21 cellular contexts compared by ENCODE assay signal in genomic region chr7:66187894-66188293, GRCh38. TPM values are rescaled to one million over a fixed set of nuclear protein-coding genes. Genes with fewer than 3 reads are reported as not detected.
DNase-seq lines count a peak whose midpoint lies in the region; ATAC-seq and TF ChIP-seq lines count a peak whose summit lies in the region.
"Had no signal": no experiment of that assay in that cellular context is flagged by ENCODE, and none has a peak within 500 bp of the region (broad histone marks: within the 10 kb centered on the region; RNA-seq: fewer than 3 reads in every experiment).

No MANE protein-coding gene starts in this region.

- H3K9me3 ChIP-seq in SK-N-SH (no peaks in the 10 kb centered on the region), osteoblast (ENCODE audit: low read depth, low read length) (no peaks in the 10 kb centered on the region)

- intact Hi-C loops in Right ventricle myocardium superior (cut with DNase I), result no loop called here

- WGBS in SK-N-SH (ENCODE audit: low lambda C conversion rate), result 6% methylated on average over 1 of the region's 1 CpG

- H4K20me1 ChIP-seq in SK-N-SH (ENCODE audit: insufficient read depth) (no peaks in the 10 kb centered on the region), osteoblast (ENCODE audit: insufficient read depth, low read length) (no peaks in the 10 kb centered on the region)

- POLR2A ChIA-PET in SK-N-SH (lab: Yijun Ruan, JAX), result no interaction called here

- H3K27ac ChIP-seq in SK-N-SH (ENCODE audit: low read depth in 2 of 2, low read length in 1 of 2), result no peak overlapping the region
- no peak overlapping the region for H3K27ac ChIP-seq in osteoblast (ENCODE audit: low read depth, low read length)
- H3K27ac ChIP-seq: 22Rv1, neural progenitor cell had no signal

- H3K4me1 ChIP-seq in SK-N-SH (ENCODE audit: control insufficient read depth in 1 of 2, insufficient read depth in 2 of 2, low read depth in 1 of 2, low read length in 1 of 2) (peaks cover 0 to 7% of the 10 kb centered on the region in 2 experiments; a peak in 1 of 4 replicates), osteoblast (ENCODE audit: insufficient read depth, low read length) (peaks cover 12% of the 10 kb centered on the region)
- H3K4me1 ChIP-seq: esophagus muscularis mucosa, neural progenitor cell had no signal

- H3K4me3 ChIP-seq in SK-N-SH (ENCODE audit: low read depth in 2 of 2, low read length in 1 of 2) (no peak overlapping the region), osteoblast (ENCODE audit: insufficient read depth, low read length) (no peak overlapping the region)
- H3K4me3 ChIP-seq: esophagus muscularis mucosa, neural progenitor cell, skin epidermis had no signal

- H3F3A ChIP-seq in SK-N-SH (replicated peaks; ENCODE audit: insufficient read depth), result no peaks in the 10 kb centered on the region

- CTCF ChIA-PET in SK-N-SH (lab: Yijun Ruan, JAX), result interaction anchor here (1.4 kb wide), 1 partner anchor 10 kb away, joined by 4 read pairs; no protein-coding TSS in a partner anchor

- H3K4me2 ChIP-seq in SK-N-SH (no peak overlapping the region), osteoblast (ENCODE audit: insufficient read depth, low read length) (no peak overlapping the region)
- H3K4me2 ChIP-seq: neural progenitor cell had no signal

- no peak overlapping the region for H3K9ac ChIP-seq in SK-N-SH
- H3K9ac ChIP-seq: neural progenitor cell had no signal

- no peak overlapping the region for H2AFZ ChIP-seq in SK-N-SH (ENCODE audit: low read depth)
- H2AFZ ChIP-seq in osteoblast (ENCODE audit: low read length), result peak overlapping the region; percentile 35
- H2AFZ ChIP-seq: neural progenitor cell had no signal

- TF ChIP-seq EP300 in SK-N-SH (IDR thresholded peaks at IDR 0.05; ENCODE audit: borderline replicate concordance in 1 of 2, low read depth in 1 of 2, low read length in 1 of 2), result no peak

- H3K9me2 ChIP-seq in SK-N-SH, result no peaks in the 10 kb centered on the region

- DNase-seq in SK-N-SH (no peak), Right ventricle myocardium superior (peak; percentile 59), osteoblast (ENCODE audit: insufficient read length, low spot score, missing footprints) (peak; percentile 75), occipital lobe (lab: John Stamatoyannopoulos, UW) (no peak), CD1c-positive myeloid dendritic cell (ENCODE audit: extremely low spot score) (no peak)
- DNase-seq in activated effector memory CD4-positive, alpha-beta T cell treated with Interleukin-2 at 50 U/mL for 16 hours, result no peak
- DNase-seq: activated CD4-positive, alpha-beta T cell treated with anti-CD3 and anti-CD28 coated beads, Interleukin-2, amount 10 ng/mL, durations not matched to agents 24 days and 14 days; activated naive CD8-positive, alpha-beta T cell treated with anti-CD3 and anti-CD28 coated beads, Interleukin-2, amount 50 U/mL, for 24 hours; activated T-cell treated with anti-CD3 and anti-CD28 coated beads, Interleukin-2, amount 50 U/mL, for 1 hour; CD8-positive, alpha-beta memory T cell; Karpas-422; mesendoderm; NCI-H1417; stimulated activated naive CD8-positive, alpha-beta T cell treated with anti-CD3 and anti-CD28 coated beads, Interleukin-15, Interleukin-2, amounts not matched to agents 100 U/mL and 50 U/mL, for 24 hours; T1000 had no signal

- TF ChIP-seq RAD21 in SK-N-SH (IDR thresholded peaks at IDR 0.05; ENCODE audit: low read length), result no peak

- H3K27me3 ChIP-seq in SK-N-SH (ENCODE audit: insufficient read depth), result no peaks in the 10 kb centered on the region
- H3K27me3 ChIP-seq in osteoblast (ENCODE audit: insufficient read depth, low read length), result no peaks in the 10 kb centered on the region
- H3K27me3 ChIP-seq: esophagus muscularis mucosa, neural progenitor cell had no signal

- no peak for TF ChIP-seq CTCF in SK-N-SH (IDR thresholded peaks at IDR 0.05)
- TF ChIP-seq CTCF in osteoblast (IDR thresholded peaks at IDR 0.05; ENCODE audit: extremely low read depth, low read depth, low read length), result no peak

- ATAC-seq in SK-N-SH treated with all-trans-retinoic acid at 6 μM for 48 hours (peak; percentile 67), Right ventricle myocardium superior (ENCODE audit: poor library complexity) (peak; percentile 70), GM18519 (IDR thresholded peaks at IDR 0.05; ENCODE audit: low FRiP score, unreplicated experiment) (no peak)
- ATAC-seq: activated naive CD8-positive, alpha-beta T cell treated with anti-CD3 and anti-CD28 coated beads, Interleukin-2, amount 50 U/mL, for 24 hours; stimulated activated naive CD8-positive, alpha-beta T cell treated with anti-CD3 and anti-CD28 coated beads, Interleukin-15, Interleukin-2, amounts not matched to agents 100 U/mL and 50 U/mL, for 24 hours had no signal

- H3K36me3 ChIP-seq in SK-N-SH (replicated peaks in 1 of 2; ENCODE audit: control insufficient read depth in 1 of 2, insufficient read depth in 2 of 2, low read length in 1 of 2) (no peaks in the 10 kb centered on the region), osteoblast (ENCODE audit: insufficient read depth, low read length) (no peaks in the 10 kb centered on the region)
- H3K36me3 ChIP-seq: esophagus muscularis mucosa, neural progenitor cell had no signal

- no peaks in the 10 kb centered on the region for H3K79me2 ChIP-seq in SK-N-SH (ENCODE audit: insufficient read depth)
- H3K79me2 ChIP-seq in osteoblast (ENCODE audit: insufficient read depth, low read length), result no peaks in the 10 kb centered on the region

TF ChIP-seq in SK-N-SH treated with all-trans-retinoic acid at 6 μM for 48 hours, 23 proteins besides CTCF, POLR2A, EP300 and RAD21 (continues in another document):
- TF ChIP-seq TOX (CRISPR knock-in tag; IDR thresholded peaks at IDR 0.05; ENCODE audit: borderline replicate concordance), result no peak
- TF ChIP-seq ZFP30 (CRISPR knock-in tag; IDR thresholded peaks at IDR 0.05), result no peak
- TF ChIP-seq CSDC2 (CRISPR knock-in tag; IDR thresholded peaks at IDR 0.05), result no peak
- no peak for TF ChIP-seq ZNF70 (CRISPR knock-in tag; IDR thresholded peaks at IDR 0.05)
- TF ChIP-seq ISL1 (CRISPR knock-in tag; IDR thresholded peaks at IDR 0.05), result no peak
- no peak for TF ChIP-seq ZNF565 (CRISPR knock-in tag; conservative IDR thresholded peaks at IDR 0.05; ENCODE audit: low read depth)
- no peak for TF ChIP-seq PPARA (CRISPR knock-in tag; IDR thresholded peaks at IDR 0.05; ENCODE audit: borderline replicate concordance)
- no peak for TF ChIP-seq PATZ1 (CRISPR knock-in tag; IDR thresholded peaks at IDR 0.05; ENCODE audit: borderline replicate concordance)
- TF ChIP-seq GLIS3 (CRISPR knock-in tag; IDR thresholded peaks at IDR 0.05), result no peak

TF ChIP-seq in SK-N-SH, 30 proteins besides CTCF, POLR2A, EP300 and RAD21 (continues in another document):
- TF ChIP-seq USF2 (IDR thresholded peaks at IDR 0.05; ENCODE audit: borderline replicate concordance, low read depth, low read length) (no peak), JUND (IDR thresholded peaks at IDR 0.05) (no peak), ELF1 (IDR thresholded peaks at IDR 0.05) (no peak), GABPA (IDR thresholded peaks at IDR 0.05; ENCODE audit: low read depth) (no peak), MXI1 (IDR thresholded peaks at IDR 0.05; ENCODE audit: low read depth, low read length) (no peak), ZBTB33 (IDR thresholded peaks at IDR 0.05; ENCODE audit: borderline replicate concordance, low read depth) (no peak), FOXM1 (IDR thresholded peaks at IDR 0.05; ENCODE audit: low read depth) (no peak), FOSL2 (IDR thresholded peaks at IDR 0.05; ENCODE audit: borderline replicate concordance, low read depth) (no peak), NRF1 (IDR thresholded peaks at IDR 0.05; ENCODE audit: low read depth, low read length) (no peak), MAX (IDR thresholded peaks at IDR 0.05; ENCODE audit: low read depth) (no peak), USF1 (IDR thresholded peaks at IDR 0.05; ENCODE audit: borderline replicate concordance, low read depth) (no peak), SMC3 (IDR thresholded peaks at IDR 0.05; ENCODE audit: low read depth, low read length) (no peak), MEF2A (IDR thresholded peaks at IDR 0.05; ENCODE audit: borderline replicate concordance, low read depth) (no peak), TCF12 (IDR thresholded peaks at IDR 0.05) (no peak)

RNA-seq across cellular contexts. Expression of gene TPST1, which starts 17.2 kb away (rescaled TPM):
- 36.4 and 46.4 TPM in 2 replicates for polyA plus RNA-seq in SK-N-SH (2012; rRNA removed)
- 45.8 and 45.9 TPM in 2 replicates for polyA plus RNA-seq in SK-N-SH (2012; cell fraction: cytosol; rRNA removed)
- 20.5 and 33.6 TPM in 2 replicates for polyA plus RNA-seq in SK-N-SH (2012; cell fraction: nucleus; rRNA removed)
- total RNA-seq in Right ventricle myocardium superior (5.1 TPM), osteoblast (137 and 174 TPM in 2 replicates), occipital lobe (72.1 TPM)

Comparison
In these comparisons a context has a peak if more than half of its experiments do, and no peak if none do; other contexts are left out.
1. DNase-seq: peak in Right ventricle myocardium superior (single experiment) and osteoblast (single experiment); none in SK-N-SH (single experiment), activated effector memory CD4-positive, alpha-beta T cell treated with Interleukin-2 at 50 U/mL for 16 hours (single experiment), occipital lobe (single experiment) and CD1c-positive myeloid dendritic cell (single experiment).
2. RNA of gene TPST1, which starts 17.2 kb away (total RNA-seq): 137 to 174 TPM in osteoblast and 72.1 TPM in occipital lobe (single experiment); 5.1 TPM in Right ventricle myocardium superior (single experiment); every median in the first group is over 10 times any median in the second.